Comparison of ENCODE assay signal across 1 cellular context in genomic region chr12:27276275-27276674, GRCh38.
TF ChIP-seq lines count a peak whose summit lies in the region.

No MANE protein-coding gene starts in this region.

TF ChIP-seq in H1, 55 proteins besides CTCF, POLR2A, EP300 and RAD21:
- TF ChIP-seq HDAC2 (IDR thresholded peaks at IDR 0.05; ENCODE audit: borderline replicate concordance in 1 of 2, low read depth in 2 of 2, low read length in 2 of 2) (0 out of 4 replicates have a peak, but pooled peaks of 1 of the 2 experiments have one; percentile 47), TAF7 (optimal IDR thresholded peaks at IDR 0.05; ENCODE audit: borderline replicate concordance, low read depth, low read length) (no peak), GABPA (IDR thresholded peaks at IDR 0.05; ENCODE audit: borderline replicate concordance, insufficient read depth, low read length) (no peak)
